In genomic region chr2:230403746-230404145, GRCh38 we compare ENCODE assay signal across 23 cellular contexts. TPM values are rescaled to one million over a fixed set of nuclear protein-coding genes. Genes with fewer than 3 reads are reported as not detected.
DNase-seq lines count a peak whose midpoint lies in the region; ATAC-seq and TF ChIP-seq lines count a peak whose summit lies in the region.
"Had no signal": no experiment of that assay in that cellular context is flagged by ENCODE, and none has a peak within 500 bp of the region (broad histone marks: within the 10 kb centered on the region; RNA-seq: fewer than 3 reads in every experiment).

No MANE protein-coding gene starts in this region.

- H3K27me3 Mint-ChIP-seq in stimulated activated naive CD8-positive, alpha-beta T cell treated with anti-CD3 and anti-CD28 coated beads, Interleukin-15, amount 100 ng/mL, for 72 hours, result no peaks in the 10 kb centered on the region
- H3K27me3 Mint-ChIP-seq in osteocyte (ENCODE audit: unreplicated experiment), result no peaks in the 10 kb centered on the region
- H3K27me3 Mint-ChIP-seq: CD4-positive, alpha-beta T cell; CD8-positive, alpha-beta memory T cell had no signal

- no peak for ATAC-seq in stimulated activated naive CD8-positive, alpha-beta T cell treated with anti-CD3 and anti-CD28 coated beads, Interleukin-15, amount 100 ng/mL, for 72 hours
- ATAC-seq in stimulated activated naive CD8-positive, alpha-beta T cell treated with anti-CD3 and anti-CD28 coated beads, Interleukin-15, Interleukin-2, amounts not matched to agents 100 U/mL and 50 U/mL, for 24 hours, result no peak
- no peak for ATAC-seq in HG02938 (IDR thresholded peaks at IDR 0.05; ENCODE audit: unreplicated experiment)
- no peak for ATAC-seq in HG03378 (IDR thresholded peaks at IDR 0.05; ENCODE audit: unreplicated experiment)
- ATAC-seq: A549, GM12878, HCT116 had no signal

- TF ChIP-seq CTCF in osteocyte (IDR thresholded peaks at IDR 0.05), result no peak

- peak overlapping the region; percentile 29 to 64 for H3K27ac Mint-ChIP-seq in stimulated activated naive CD8-positive, alpha-beta T cell treated with anti-CD3 and anti-CD28 coated beads, Interleukin-15, amount 100 ng/mL, for 72 hours
- no peak overlapping the region for H3K27ac Mint-ChIP-seq in osteocyte (ENCODE audit: unreplicated experiment)
- H3K27ac Mint-ChIP-seq: CD14-positive monocyte; CD4-positive, alpha-beta T cell; H9 had no signal

- no peak overlapping the region for H3K4me3 Mint-ChIP-seq in stimulated activated naive CD8-positive, alpha-beta T cell treated with anti-CD3 and anti-CD28 coated beads, Interleukin-15, amount 100 ng/mL, for 72 hours
- no peak overlapping the region for H3K4me3 Mint-ChIP-seq in osteocyte (ENCODE audit: unreplicated experiment)
- H3K4me3 Mint-ChIP-seq: CD14-positive monocyte; CD4-positive, alpha-beta T cell; H9 had no signal

- no peak for DNase-seq in stimulated activated naive CD8-positive, alpha-beta T cell treated with anti-CD3 and anti-CD28 coated beads, Interleukin-15, amount 100 ng/mL, for 72 hours
- DNase-seq in stimulated activated naive CD8-positive, alpha-beta T cell treated with anti-CD3 and anti-CD28 coated beads, Interleukin-15, Interleukin-2, amounts not matched to agents 100 U/mL and 50 U/mL, for 24 hours, result no peak
- peak; percentile 46 for DNase-seq in amniotic epithelial cell (ENCODE audit: low read depth)
- peak; percentile 62 for DNase-seq in osteocyte (ENCODE audit: extremely low spot score, unreplicated experiment)
- no peak for DNase-seq in activated naive CD4-positive, alpha-beta T cell treated with Interleukin-2 at 50 U/mL for 16 hours
- DNase-seq: 8988T; ACHN; AML-193; BE2C; CD4-positive, alpha-beta T cell; CD8-positive, alpha-beta memory T cell; DMS 273 treated with DMSO at 0.1 percent for 48 hours; DMS79; EL; GDM1; GM23248; H9 had no signal

- H3K36me3 Mint-ChIP-seq in osteocyte (ENCODE audit: unreplicated experiment), result peaks cover 24% of the 10 kb centered on the region

- peaks cover 17% of the 10 kb centered on the region for H3K4me1 Mint-ChIP-seq in stimulated activated naive CD8-positive, alpha-beta T cell treated with anti-CD3 and anti-CD28 coated beads, Interleukin-15, amount 100 ng/mL, for 72 hours
- peaks cover 10% of the 10 kb centered on the region for H3K4me1 Mint-ChIP-seq in osteocyte (ENCODE audit: unreplicated experiment)

- peaks cover 0 to 6% of the 10 kb centered on the region in 2 donors for H3K9me3 Mint-ChIP-seq in stimulated activated naive CD8-positive, alpha-beta T cell treated with anti-CD3 and anti-CD28 coated beads, Interleukin-15, amount 100 ng/mL, for 72 hours
- H3K9me3 Mint-ChIP-seq in osteocyte (ENCODE audit: unreplicated experiment), result no peaks in the 10 kb centered on the region
- H3K9me3 Mint-ChIP-seq: CD14-positive monocyte; CD4-positive, alpha-beta T cell; CD8-positive, alpha-beta memory T cell; H9 had no signal

RNA-seq across cellular contexts. Expression of gene SP100, which starts 12.3 kb away (rescaled TPM):
- 120 and 122 TPM in 2 replicates for total RNA-seq in osteocyte

Comparison
In these comparisons a context has a peak if more than half of its experiments do, and no peak if none do; other contexts are left out.
1. DNase-seq: peak in amniotic epithelial cell (single experiment) and osteocyte (single experiment); none in stimulated activated naive CD8-positive, alpha-beta T cell treated with anti-CD3 and anti-CD28 coated beads, Interleukin-15, amount 100 ng/mL, for 72 hours (0 of 2), stimulated activated naive CD8-positive, alpha-beta T cell treated with anti-CD3 and anti-CD28 coated beads, Interleukin-15, Interleukin-2, amounts not matched to agents 100 U/mL and 50 U/mL, for 24 hours (single experiment) and activated naive CD4-positive, alpha-beta T cell treated with Interleukin-2 at 50 U/mL for 16 hours (single experiment).